ENCODE assay signal across 16 cellular contexts in genomic region chr3:96970211-96970610, GRCh38.
"Had no signal": no experiment of that assay in that cellular context is flagged by ENCODE, and none has a peak within 500 bp of the region (broad histone marks: within the 10 kb centered on the region; RNA-seq: fewer than 3 reads in every experiment).

No MANE protein-coding gene starts in this region.

- H3K9me3 Mint-ChIP-seq: activated naive CD4-positive, alpha-beta T cell treated with anti-CD3 and anti-CD28 coated beads for 36 hours; activated T-helper 17 cell treated with anti-CD3 and anti-CD28 coated beads, Interleukin-2, amount 50 U/mL, for 72 hours; T-helper 2 cell treated with Interferon-gamma antibody and Interleukin-4, amounts not matched to agents 5 μg/mL and 100 μg/mL, for 36 hours had no signal

- H3K4me1 Mint-ChIP-seq: activated T-helper 17 cell treated with anti-CD3 and anti-CD28 coated beads, Interleukin-2, amount 50 U/mL, for 72 hours; naive B cell had no signal

- H3K27ac Mint-ChIP-seq: activated naive CD4-positive, alpha-beta T cell treated with anti-CD3 and anti-CD28 coated beads for 36 hours; activated T-helper 17 cell treated with anti-CD3 and anti-CD28 coated beads, Interleukin-2, amount 50 U/mL, for 72 hours; naive B cell; progenitor cell of endocrine pancreas; T-helper 2 cell treated with Interferon-gamma antibody and Interleukin-4, amounts not matched to agents 5 μg/mL and 100 μg/mL, for 36 hours had no signal

- H3K27ac ChIP-seq: coronary artery, suprapubic skin, upper lobe of left lung had no signal

- H3K27me3 ChIP-seq: suprapubic skin, upper lobe of left lung had no signal

- H3K9me3 ChIP-seq: suprapubic skin, upper lobe of left lung had no signal

- H3K4me3 ChIP-seq: coronary artery, suprapubic skin, upper lobe of left lung had no signal

- H3K36me3 Mint-ChIP-seq: naive B cell had no signal

- H3K27me3 Mint-ChIP-seq: activated T-helper 17 cell treated with anti-CD3 and anti-CD28 coated beads, Interleukin-2, amount 50 U/mL, for 72 hours; naive B cell; progenitor cell of endocrine pancreas had no signal

- H3K4me3 Mint-ChIP-seq: activated naive CD4-positive, alpha-beta T cell treated with anti-CD3 and anti-CD28 coated beads for 36 hours; activated T-helper 17 cell treated with anti-CD3 and anti-CD28 coated beads, Interleukin-2, amount 50 U/mL, for 72 hours; naive B cell; T-helper 2 cell treated with Interferon-gamma antibody and Interleukin-4, amounts not matched to agents 5 μg/mL and 100 μg/mL, for 36 hours had no signal

- H3K36me3 ChIP-seq: suprapubic skin, upper lobe of left lung had no signal

- H3K4me1 ChIP-seq: suprapubic skin, upper lobe of left lung had no signal

- ATAC-seq: activated T-helper 17 cell treated with anti-CD3 and anti-CD28 coated beads, Interleukin-2, amount 50 U/mL, for 72 hours; sciatic nerve; stimulated activated naive CD8-positive, alpha-beta T cell treated with anti-CD3 and anti-CD28 coated beads, Interleukin-15, Interleukin-2, amounts not matched to agents 100 U/mL and 50 U/mL, for 24 hours had no signal

- DNase-seq: activated CD4-positive, alpha-beta T cell treated with anti-CD3 and anti-CD28 coated beads, Interleukin-2, amount 50 U/mL, for 1 hour; activated naive CD4-positive, alpha-beta T cell treated with anti-CD3 and anti-CD28 coated beads for 36 hours; activated T-cell treated with anti-CD3 and anti-CD28 coated beads for 4 hours; caudate nucleus; effector CD4-positive, alpha-beta T cell; islet precursor cell; midbrain; naive B cell; stimulated activated naive CD8-positive, alpha-beta T cell treated with anti-CD3 and anti-CD28 coated beads, Interleukin-15, Interleukin-2, amounts not matched to agents 100 U/mL and 50 U/mL, for 24 hours; upper lobe of left lung had no signal
